16 cellular contexts compared by ENCODE assay signal in the genomic region with DNA sequence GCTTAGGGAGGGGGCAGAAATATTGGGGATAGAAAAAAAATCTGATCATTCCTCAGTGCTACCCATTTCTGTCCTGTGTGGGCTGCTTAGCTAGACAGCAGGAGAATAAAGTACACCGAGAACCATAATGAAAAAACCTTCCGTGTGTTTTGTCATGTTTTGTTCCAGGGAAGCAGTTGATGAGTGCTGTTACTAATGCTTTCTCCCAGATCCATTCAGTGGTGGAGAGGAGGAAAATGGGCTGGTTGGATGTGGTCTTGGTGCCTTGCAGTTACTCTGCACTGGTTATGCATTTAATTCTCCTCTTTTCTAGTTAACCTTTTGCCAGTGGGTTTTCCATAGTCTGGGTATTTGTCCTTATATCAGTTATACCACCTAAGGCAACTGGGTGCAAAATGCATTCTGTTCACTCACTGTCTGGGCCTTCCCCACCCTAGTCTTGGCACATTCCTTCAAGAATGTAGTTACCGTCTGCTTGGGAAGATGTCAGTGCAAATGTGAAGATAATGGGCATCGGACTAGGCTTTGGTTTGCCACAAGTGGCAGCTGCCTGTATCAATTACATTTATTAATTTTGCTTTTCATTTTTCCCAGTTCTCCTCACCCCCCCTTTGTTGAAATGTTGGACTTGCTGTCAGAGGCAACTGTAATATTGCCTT. TPM values are rescaled to one million over a fixed set of nuclear protein-coding genes. Genes with fewer than 3 reads are reported as not detected.
DNase-seq lines count a peak whose midpoint lies in the region; ATAC-seq and TF ChIP-seq lines count a peak whose summit lies in the region.
"Had no signal": no experiment of that assay in that cellular context is flagged by ENCODE, and none has a peak within 500 bp of the region (broad histone marks: within the 10 kb centered on the region; RNA-seq: fewer than 3 reads in every experiment).

No MANE protein-coding gene starts in this region.

- CTCF ChIA-PET in WTC11 (lab: Charles Lee), result interaction anchor here (0.6 kb wide), 1 partner anchor 58 kb away, joined by 3 read pairs; no protein-coding TSS in a partner anchor
- CTCF ChIA-PET in naive thymus-derived CD4-positive, alpha-beta T cell (lab: Charles Lee), result interaction anchor here (1.3 kb wide), 1 partner anchor 20 kb away, joined by 4 read pairs; no protein-coding TSS in a partner anchor

- H3K36me3 ChIP-seq in ACC112 (ENCODE audit: insufficient read depth, low read length), result peaks cover 41% of the 10 kb centered on the region
- H3K36me3 ChIP-seq in naive thymus-derived CD4-positive, alpha-beta T cell (ENCODE audit: control insufficient read depth in 2 of 3, insufficient read depth in 3 of 3, low read length in 3 of 3), result peaks cover 18 to 51% (median 22%) of the 10 kb centered on the region in 3 experiments

- no peaks in the 10 kb centered on the region for H3K79me2 ChIP-seq in ACC112 (ENCODE audit: control insufficient read depth, insufficient read depth, low read length, unreplicated experiment)

- H3K9me3 ChIP-seq in naive thymus-derived CD4-positive, alpha-beta T cell (ENCODE audit: control insufficient read depth in 2 of 3, low read length in 3 of 3), result no peaks in the 10 kb centered on the region

- peaks cover 38% of the 10 kb centered on the region for H3K36me3 Mint-ChIP-seq in WTC11
- peaks cover 4 to 43% (median 23%) of the 10 kb centered on the region in 5 donors for H3K36me3 Mint-ChIP-seq in naive thymus-derived CD4-positive, alpha-beta T cell

- no peaks in the 10 kb centered on the region for H3K27me3 Mint-ChIP-seq in WTC11 (ENCODE audit: low read depth)
- H3K27me3 Mint-ChIP-seq in naive thymus-derived CD4-positive, alpha-beta T cell, result no peaks in the 10 kb centered on the region

- H2AFZ ChIP-seq in ACC112 (ENCODE audit: low read length, unreplicated experiment), result no peak overlapping the region

- ATAC-seq in WTC11 (no peak), HG03097 (IDR thresholded peaks at IDR 0.05; ENCODE audit: low FRiP score, unreplicated experiment) (no peak)
- ATAC-seq in naive thymus-derived CD4-positive, alpha-beta T cell, result no peak
- ATAC-seq: left colon had no signal

- H3K4me3 ChIP-seq in ACC112 (ENCODE audit: low read depth, low read length), result no peak overlapping the region
- no peak overlapping the region for H3K4me3 ChIP-seq in naive thymus-derived CD4-positive, alpha-beta T cell (ENCODE audit: low read length)

- H3K4me3 Mint-ChIP-seq in WTC11, result no peak overlapping the region
- no peak overlapping the region for H3K4me3 Mint-ChIP-seq in naive thymus-derived CD4-positive, alpha-beta T cell
- H3K4me3 Mint-ChIP-seq: T-helper 2 cell treated with Interferon-gamma antibody and Interleukin-4, amounts not matched to agents 5 μg/mL and 100 μg/mL, for 36 hours had no signal

- H3K27ac ChIP-seq in ACC112 (ENCODE audit: low read depth, low read length), result peak overlapping the region; percentile 89
- H3K27ac ChIP-seq in naive thymus-derived CD4-positive, alpha-beta T cell (ENCODE audit: low read depth, low read length), result no peak overlapping the region

- H3K4me1 ChIP-seq in ACC112 (ENCODE audit: control insufficient read depth, insufficient read depth, low read length, unreplicated experiment), result peaks cover 38% of the 10 kb centered on the region
- H3K4me1 ChIP-seq in naive thymus-derived CD4-positive, alpha-beta T cell (ENCODE audit: control insufficient read depth in 2 of 2, insufficient read depth in 2 of 2, low read length in 2 of 2), result no peaks in the 10 kb centered on the region

- DNase-seq in ELR (ENCODE audit: low read depth) (peak; percentile 32), WTC11 (ENCODE audit: low spot score) (no peak), NCI-H2081 treated with DMSO at 0.1 percent for 48 hours (lab: John Stamatoyannopoulos, UW) (no peak)
- DNase-seq in naive thymus-derived CD4-positive, alpha-beta T cell, result no peak
- no peak for DNase-seq in stimulated activated CD4-positive, alpha-beta T cell treated with anti-CD3 and anti-CD28 coated beads, Interleukin-15, amount 100 ng/mL, for 24 hours
- DNase-seq: activated T-cell treated with anti-CD3 and anti-CD28 coated beads, Interleukin-2, amount 50 U/mL, for 48 hours; amniotic stem cell; cerebellar nuclear complex; left colon; NCI-H1930; NCI-H510A treated with DMSO at 0.1 percent for 48 hours; SHP77 had no signal

- H3K27me3 ChIP-seq in ACC112 (ENCODE audit: insufficient read depth, low read length), result no peaks in the 10 kb centered on the region
- no peaks in the 10 kb centered on the region for H3K27me3 ChIP-seq in naive thymus-derived CD4-positive, alpha-beta T cell (ENCODE audit: control insufficient read depth in 2 of 2, insufficient read depth in 2 of 2, low read length in 2 of 2)

- no peak for TF ChIP-seq CTCF in WTC11 (IDR thresholded peaks at IDR 0.05)

- peaks cover 26% of the 10 kb centered on the region for H3K4me1 Mint-ChIP-seq in WTC11
- peaks cover 0 to 24% (median 0%) of the 10 kb centered on the region in 7 donors for H3K4me1 Mint-ChIP-seq in naive thymus-derived CD4-positive, alpha-beta T cell

- peak overlapping the region; percentile 63 for H3K27ac Mint-ChIP-seq in WTC11
- peak overlapping the region in 5 of 9 donors; percentile 9 to 54 (median 26) for H3K27ac Mint-ChIP-seq in naive thymus-derived CD4-positive, alpha-beta T cell

- H3K9me3 Mint-ChIP-seq in WTC11, result no peaks in the 10 kb centered on the region
- peaks cover 0 to 1% (median 0%) of the 10 kb centered on the region in 11 donors for H3K9me3 Mint-ChIP-seq in naive thymus-derived CD4-positive, alpha-beta T cell
- H3K9me3 Mint-ChIP-seq: T-helper 2 cell treated with Interferon-gamma antibody and Interleukin-4, amounts not matched to agents 5 μg/mL and 100 μg/mL, for 36 hours had no signal

- POLR2A ChIA-PET in WTC11 (lab: Charles Lee), result interaction anchor here (0.7 kb wide), 1 partner anchor 30 kb away, joined by 3 read pairs; no protein-coding TSS in a partner anchor
- POLR2A ChIA-PET in naive thymus-derived CD4-positive, alpha-beta T cell (lab: Charles Lee), result no interaction called here

- intact Hi-C loops in naive thymus-derived CD4-positive, alpha-beta T cell (cut with micrococcal nuclease), result no loop called here

TF ChIP-seq in WTC11, 78 proteins besides CTCF, POLR2A, EP300 and RAD21:
- TF ChIP-seq MYBL2 (CRISPR knock-in tag; IDR thresholded peaks at IDR 0.05) (no peak), NFATC4 (CRISPR knock-in tag; IDR thresholded peaks at IDR 0.05) (0 out of 2 replicates have a peak, but pooled peaks have one; percentile 9), NFYB (CRISPR knock-in tag; conservative IDR thresholded peaks at IDR 0.05; ENCODE audit: low read depth) (no peak), GABPB1 (CRISPR knock-in tag; IDR thresholded peaks at IDR 0.05) (no peak), ATF1 (CRISPR knock-in tag; IDR thresholded peaks at IDR 0.05) (no peak)
- TF ChIP-seq, protein P1, sequence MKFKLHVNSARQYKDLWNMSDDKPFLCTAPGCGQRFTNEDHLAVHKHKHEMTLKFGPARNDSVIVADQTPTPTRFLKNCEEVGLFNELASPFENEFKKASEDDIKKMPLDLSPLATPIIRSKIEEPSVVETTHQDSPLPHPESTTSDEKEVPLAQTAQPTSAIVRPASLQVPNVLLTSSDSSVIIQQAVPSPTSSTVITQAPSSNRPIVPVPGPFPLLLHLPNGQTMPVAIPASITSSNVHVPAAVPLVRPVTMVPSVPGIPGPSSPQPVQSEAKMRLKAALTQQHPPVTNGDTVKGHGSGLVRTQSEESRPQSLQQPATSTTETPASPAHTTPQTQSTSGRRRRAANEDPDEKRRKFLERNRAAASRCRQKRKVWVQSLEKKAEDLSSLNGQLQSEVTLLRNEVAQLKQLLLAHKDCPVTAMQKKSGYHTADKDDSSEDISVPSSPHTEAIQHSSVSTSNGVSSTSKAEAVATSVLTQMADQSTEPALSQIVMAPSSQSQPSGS (CRISPR knock-in tag; IDR thresholded peaks at IDR 0.05; ENCODE audit: borderline replicate concordance, low read depth), result no peak
- TF ChIP-seq, protein P2, sequence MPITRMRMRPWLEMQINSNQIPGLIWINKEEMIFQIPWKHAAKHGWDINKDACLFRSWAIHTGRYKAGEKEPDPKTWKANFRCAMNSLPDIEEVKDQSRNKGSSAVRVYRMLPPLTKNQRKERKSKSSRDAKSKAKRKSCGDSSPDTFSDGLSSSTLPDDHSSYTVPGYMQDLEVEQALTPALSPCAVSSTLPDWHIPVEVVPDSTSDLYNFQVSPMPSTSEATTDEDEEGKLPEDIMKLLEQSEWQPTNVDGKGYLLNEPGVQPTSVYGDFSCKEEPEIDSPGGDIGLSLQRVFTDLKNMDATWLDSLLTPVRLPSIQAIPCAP (CRISPR knock-in tag; IDR thresholded peaks at IDR 0.05), result no peak

RNA-seq across cellular contexts. Expression of a gene that starts 9.3 kb away (rescaled TPM):
- 14.7 to 17.4 TPM (median 15.8 TPM) in 3 replicates for total RNA-seq in WTC11 (2021)
- total RNA-seq in naive thymus-derived CD4-positive, alpha-beta T cell, result 10 to 100 TPM in 1 of 5 experiments, 1 to 10 TPM in 4; 1.9 to 13.3 (median 2.9) TPM
- polyA plus RNA-seq in naive thymus-derived CD4-positive, alpha-beta T cell, result under 1 TPM in 1 of 2 donors, not detected in 1; 0.08 TPM

RNA-seq across cellular contexts. Expression of a gene that starts 34.9 kb away (rescaled TPM):
- total RNA-seq in WTC11 (2021), result 437 to 506 TPM (median 452 TPM) in 3 replicates
- total RNA-seq in naive thymus-derived CD4-positive, alpha-beta T cell, result 100 to 1,000 TPM; 185 to 465 (median 255) TPM
- 10 to 100 TPM; 21.1 to 30.0 TPM for polyA plus RNA-seq in naive thymus-derived CD4-positive, alpha-beta T cell

RNA-seq across cellular contexts. Expression of a gene that starts 48.4 kb away (rescaled TPM):
- total RNA-seq in WTC11 (2021), result 0.15 to 0.18 TPM in 2 of 3 replicates, not detected in the other
- 10 to 100 TPM in 2 of 5 experiments, 1 to 10 TPM in 3; 1.3 to 38.6 (median 4.5) TPM for total RNA-seq in naive thymus-derived CD4-positive, alpha-beta T cell
- polyA plus RNA-seq in naive thymus-derived CD4-positive, alpha-beta T cell, result under 1 TPM; 0.13 to 0.43 TPM
- total RNA-seq: fibroblast of villous mesenchyme had no signal
